ENCODE assay signal across 1 cellular context in genomic region chr9:77588319-77588937, GRCh38.
TF ChIP-seq lines count a peak whose summit lies in the region.

No MANE protein-coding gene starts in this region.

TF ChIP-seq in liver, 16 proteins besides CTCF, POLR2A, EP300 and RAD21 (continued from another document):
- peak; percentile 38 for TF ChIP-seq REST (IDR thresholded peaks at IDR 0.05)
- no peak for TF ChIP-seq SP1 (IDR thresholded peaks at IDR 0.05)
TF ChIP-seq in liver: peak in this region for 1.
